24 cellular contexts compared by ENCODE assay signal in genomic region chr2:19207452-19207851, GRCh38.
DNase-seq lines count a peak whose midpoint lies in the region; FAIRE-seq and TF ChIP-seq lines count a peak whose summit lies in the region.
"Had no signal": no experiment of that assay in that cellular context is flagged by ENCODE, and none has a peak within 500 bp of the region (broad histone marks: within the 10 kb centered on the region; RNA-seq: fewer than 3 reads in every experiment).

No MANE protein-coding gene starts in this region.

- intact Hi-C loops in A673 (cut with micrococcal nuclease; ENCODE audit: unreplicated experiment): no loop called here
- intact Hi-C loops in left ventricle myocardium inferior (cut with micrococcal nuclease): no loop called here

- DNase-seq in DMS79 treated with DMSO at 0.1 percent for 48 hours (lab: John Stamatoyannopoulos, UW): peak; percentile 11
- DNase-seq in DMS79 (lab: John Stamatoyannopoulos, UW): no peak
- peak; percentile 20 for DNase-seq in A673 (ENCODE audit: low spot score)
- peak; percentile 54 for DNase-seq in NCI-H2171 treated with DMSO at 0.1 percent for 48 hours (lab: John Stamatoyannopoulos, UW)
- no peak for DNase-seq in left ventricle myocardium inferior
- no peak for DNase-seq in kidney glomerular epithelial cell (lab: John Stamatoyannopoulos, UW)
- DNase-seq in RCC 7860 (ENCODE audit: low spot score): no peak
- no peak for DNase-seq in activated CD8-positive, alpha-beta memory T cell treated with anti-CD3 and anti-CD28 coated beads for 24 hours
- DNase-seq: 8988T; BE2C; CD4-positive, CD25-positive, alpha-beta regulatory T cell; COR-L47; DMS153; NCI-H1436; NCI-H1930; NCI-H2227 treated with DMSO at 0.1 percent for 48 hours; NCI-H510A treated with DMSO at 0.1 percent for 48 hours; PC-9; T-cell had no signal

- TF ChIP-seq CTCF in A673 (conservative IDR thresholded peaks at IDR 0.05; ENCODE audit: low read depth, low read length) (no peak), left ventricle myocardium inferior (IDR thresholded peaks at IDR 0.05; ENCODE audit: borderline replicate concordance) (no peak)

- H3K4me3 ChIP-seq in A673 (ENCODE audit: low read depth, low read length, poor library complexity, severe bottlenecking): no peak overlapping the region
- peak overlapping the region; percentile 30 for H3K4me3 ChIP-seq in left ventricle myocardium inferior
- H3K4me3 ChIP-seq: K562, PC-9, SK-N-MC had no signal

- H3K27ac ChIP-seq in A673 (ENCODE audit: low read depth, low read length, poor library complexity, severe bottlenecking) (no peak overlapping the region), left ventricle myocardium inferior (replicated peaks) (no peak overlapping the region)
- H3K27ac ChIP-seq: PC-9, SK-N-MC had no signal

- H3K27me3 ChIP-seq in A673 (replicated peaks; ENCODE audit: insufficient read depth, low read depth, low read length, poor library complexity) (no peaks in the 10 kb centered on the region), left ventricle myocardium inferior (ENCODE audit: low read depth) (no peaks in the 10 kb centered on the region)
- H3K27me3 ChIP-seq: BE2C had no signal

- POLR2A ChIA-PET in A673 (lab: Charles Lee; ENCODE audit: low non-redundant PET): no interaction called here

- FAIRE-seq in RCC 7860 (lab: Jason Lieb, UNC): no peak
- FAIRE-seq: GM12891, GM18507, H1, K562 had no signal

- BruUV-seq in A673 (replicated peaks; lab: Mats Ljungman, UMichigan): no TSS peak

- H3K4me1 ChIP-seq in A673 (ENCODE audit: insufficient read depth, low read length, poor library complexity, severe bottlenecking) (no peaks in the 10 kb centered on the region), left ventricle myocardium inferior (peaks cover 5% of the 10 kb centered on the region)
- H3K4me1 ChIP-seq: BE2C had no signal

- CTCF ChIA-PET in A673 (lab: Charles Lee): no interaction called here

- H3K9me3 ChIP-seq in A673 (ENCODE audit: low read depth, low read length, poor library complexity, severe bottlenecking) (no peaks in the 10 kb centered on the region), left ventricle myocardium inferior (replicated peaks) (no peaks in the 10 kb centered on the region)
- H3K9me3 ChIP-seq: BE2C had no signal

- H3K36me3 ChIP-seq in A673 (ENCODE audit: insufficient read depth, low read length, poor library complexity, severe bottlenecking) (no peaks in the 10 kb centered on the region), left ventricle myocardium inferior (no peaks in the 10 kb centered on the region)
- H3K36me3 ChIP-seq: BE2C had no signal

Comparison
In these comparisons a context has a peak if more than half of its experiments do, and no peak if none do; other contexts are left out.
1. DNase-seq: peak in DMS79 treated with DMSO at 0.1 percent for 48 hours (single experiment), A673 (single experiment) and NCI-H2171 treated with DMSO at 0.1 percent for 48 hours (single experiment); none in DMS79 (single experiment), left ventricle myocardium inferior (single experiment), kidney glomerular epithelial cell (single experiment), RCC 7860 (single experiment) and activated CD8-positive, alpha-beta memory T cell treated with anti-CD3 and anti-CD28 coated beads for 24 hours (single experiment).